ENCODE assay signal across 10 cellular contexts in the genomic region with DNA sequence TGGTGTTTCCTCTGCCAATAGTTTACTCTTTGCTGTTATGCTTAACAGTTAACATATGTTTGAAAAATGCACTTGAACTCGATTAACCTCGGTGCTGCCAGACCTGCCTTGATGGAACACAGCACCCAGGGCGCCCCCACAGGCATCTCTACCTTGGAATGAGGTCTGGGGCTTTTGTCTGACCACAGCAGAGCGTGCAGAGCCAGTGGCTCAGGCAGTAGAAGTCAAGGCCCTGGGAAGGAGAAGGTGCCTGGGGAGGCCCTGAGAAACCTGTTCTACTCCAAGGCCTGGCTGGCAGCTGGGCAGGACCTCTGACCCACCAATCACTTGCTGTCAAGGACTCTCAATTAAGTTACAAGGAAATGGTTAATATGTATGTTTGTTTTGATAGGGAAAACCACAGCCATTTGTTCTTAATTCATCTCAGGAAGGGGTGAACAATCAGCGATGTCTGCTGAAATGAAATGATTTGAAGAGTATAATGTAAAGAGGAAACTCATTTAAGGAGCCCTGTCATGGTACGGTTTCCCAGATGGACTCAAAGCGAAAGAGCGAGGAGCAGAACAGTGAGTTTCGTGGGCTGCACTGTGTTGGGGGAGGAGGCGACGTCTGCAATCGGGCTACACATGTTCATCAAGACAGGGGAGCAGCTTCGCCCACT. TPM values are rescaled to one million over a fixed set of nuclear protein-coding genes. Genes with fewer than 3 reads are reported as not detected.
A peak's percentile ranks its signal among the peaks of the same experiment; 100 is the strongest.
DNase-seq lines count a peak whose midpoint lies in the region; ATAC-seq and TF ChIP-seq lines count a peak whose summit lies in the region.
"Had no signal": no experiment of that assay in that cellular context is flagged by ENCODE, and none has a peak within 500 bp of the region (broad histone marks: within the 10 kb centered on the region; RNA-seq: fewer than 3 reads in every experiment).

No MANE protein-coding gene starts in this region.

- TF ChIP-seq CTCF in C4-2B (conservative IDR thresholded peaks at IDR 0.05) = no peak
- no peak for TF ChIP-seq CTCF in brain (conservative IDR thresholded peaks at IDR 0.05)

- H3K27ac Mint-ChIP-seq in brain = peak overlapping the region; percentile 30 to 83 (median 42)

- DNase-seq in NCI-H2196 treated with DMSO at 0.1 percent for 48 hours (lab: John Stamatoyannopoulos, UW; ENCODE audit: unreplicated experiment) = no peak
- DNase-seq in DMS79 treated with DMSO at 0.1 percent for 48 hours (lab: John Stamatoyannopoulos, UW) = no peak
- no peak for DNase-seq in cerebellum (ENCODE audit: low spot score)
- DNase-seq: OCI-M1 had no signal

- ATAC-seq in GM19468 (IDR thresholded peaks at IDR 0.05; ENCODE audit: extremely low read depth, unreplicated experiment) (peak; percentile 56), HG03520 (IDR thresholded peaks at IDR 0.05; ENCODE audit: unreplicated experiment) (peak; percentile 71), GM19455 (IDR thresholded peaks at IDR 0.05; ENCODE audit: unreplicated experiment) (no peak)

- peaks cover 54% of the 10 kb centered on the region for H3K36me3 Mint-ChIP-seq in brain

- no peak overlapping the region for H3K4me3 Mint-ChIP-seq in brain

- peaks cover 21% of the 10 kb centered on the region for H3K4me1 Mint-ChIP-seq in brain

- H3K27me3 Mint-ChIP-seq in brain = no peaks in the 10 kb centered on the region

- peak overlapping the region; percentile 37 for H3K27ac ChIP-seq in C4-2B
- H3K27ac ChIP-seq: parathyroid adenoma had no signal

- no peaks in the 10 kb centered on the region for H3K9me3 Mint-ChIP-seq in brain

RNA-seq across cellular contexts. Expression of gene MACROH2A1, which starts 21.9 kb away (rescaled TPM):
- polyA plus RNA-seq in brain (ENCODE audit: insufficient read depth, low read depth, low replicate concordance) = 441 TPM
- 142 TPM for total RNA-seq in cerebellum
